21 cellular contexts compared by ENCODE assay signal in the genomic region with DNA sequence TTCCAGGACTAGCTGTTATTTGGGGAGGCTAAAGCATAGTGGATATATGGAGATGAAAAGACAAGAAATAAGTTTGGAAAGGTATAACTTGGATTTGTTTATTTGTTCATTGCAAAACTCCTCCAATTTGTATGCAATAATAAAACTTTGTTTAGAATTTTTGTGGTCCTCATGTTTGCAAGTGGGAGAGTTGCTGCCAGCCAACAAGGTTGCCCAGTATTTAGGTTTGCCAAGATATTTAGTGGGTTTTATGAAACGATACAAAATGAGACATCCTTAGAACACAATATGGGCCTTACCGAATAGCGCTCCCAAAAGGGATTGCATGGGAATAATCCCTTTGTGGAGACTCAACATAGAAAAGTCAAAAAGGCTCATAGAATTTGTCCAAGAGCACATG.
"Had no signal": no experiment of that assay in that cellular context is flagged by ENCODE, and none has a peak within 500 bp of the region (broad histone marks: within the 10 kb centered on the region; RNA-seq: fewer than 3 reads in every experiment).

No MANE protein-coding gene starts in this region.

- H3K4me1 ChIP-seq: parathyroid adenoma, thyroid gland had no signal

- H3K9me3 ChIP-seq: heart right ventricle, mucosa of descending colon, thyroid gland had no signal

- H3K4me3 ChIP-seq: heart right ventricle, mucosa of descending colon, skin epidermis, thyroid gland had no signal

- H3K27ac ChIP-seq: heart right ventricle, parathyroid adenoma, skin epidermis, thyroid gland had no signal

- DNase-seq: activated CD4-positive, alpha-beta T cell treated with anti-CD3 and anti-CD28 coated beads for 1 hour; activated CD4-positive, alpha-beta T cell treated with anti-CD3 and anti-CD28 coated beads, Interleukin-2, amount 50 U/mL, for 1 hour; activated gamma-delta T cell treated with Interleukin-2 at 50 U/mL for 16 hours; activated T-cell treated with anti-CD3 and anti-CD28 coated beads, Interleukin-2, amount 50 U/mL, for 1 hour; aorta; central memory CD4-positive, alpha-beta T cell; effector memory CD4-positive, alpha-beta T cell; heart right ventricle; left colon; mesenchymal stem cell; mucosa of descending colon; naive B cell; nucleus accumbens; right cardiac atrium; stimulated activated CD4-positive, alpha-beta T cell treated with anti-CD3 and anti-CD28 coated beads, Interleukin-1b, Interleukin-23, amount 100 ng/mL, for 48 hours; substantia nigra; T-helper 9 cell; thyroid gland had no signal

- ATAC-seq: esophagus mucosa, heart right ventricle, left colon, mucosa of descending colon, right cardiac atrium had no signal

- H3K36me3 ChIP-seq: heart right ventricle, thyroid gland had no signal

- H3K27me3 ChIP-seq: heart right ventricle, thyroid gland had no signal
